ENCODE assay signal across 8 cellular contexts in genomic region chr11:64866173-64866491, GRCh38. TPM values are rescaled to one million over a fixed set of nuclear protein-coding genes. Genes with fewer than 3 reads are reported as not detected.
DNase-seq lines count a peak whose midpoint lies in the region; ATAC-seq and FAIRE-seq lines count a peak whose summit lies in the region.
"Had no signal": no experiment of that assay in that cellular context is flagged by ENCODE, and none has a peak within 500 bp of the region (broad histone marks: within the 10 kb centered on the region; RNA-seq: fewer than 3 reads in every experiment).

No MANE protein-coding gene starts in this region.

- peaks cover 33% of the 10 kb centered on the region for H3K36me3 Mint-ChIP-seq in activated naive CD8-positive, alpha-beta T cell treated with anti-CD3 and anti-CD28 coated beads, Interleukin-2, amount 50 U/mL, for 24 hours (ENCODE audit: low read depth)

- peak overlapping the region; percentile 98 for H3K27ac Mint-ChIP-seq in activated naive CD8-positive, alpha-beta T cell treated with anti-CD3 and anti-CD28 coated beads, Interleukin-2, amount 50 U/mL, for 24 hours

- no peaks in the 10 kb centered on the region for H3K27me3 ChIP-seq in skeletal muscle satellite cell (ENCODE audit: control insufficient read depth, insufficient read depth, low read length)

- H3K4me3 ChIP-seq in skeletal muscle satellite cell (ENCODE audit: low read length) = peak overlapping the region; percentile 2
- H3K4me3 ChIP-seq: mucosa of descending colon had no signal

- peak overlapping the region; percentile 66 for H3K4me3 Mint-ChIP-seq in activated naive CD8-positive, alpha-beta T cell treated with anti-CD3 and anti-CD28 coated beads, Interleukin-2, amount 50 U/mL, for 24 hours

- H3K9ac ChIP-seq in skeletal muscle satellite cell (ENCODE audit: low read depth, low read length) = peak overlapping the region; percentile 8

- peak; percentile 5 for ATAC-seq in HG03354 (IDR thresholded peaks at IDR 0.05; ENCODE audit: poor library complexity, severe bottlenecking, unreplicated experiment)
- no peak for ATAC-seq in activated naive CD8-positive, alpha-beta T cell treated with anti-CD3 and anti-CD28 coated beads, Interleukin-2, amount 50 U/mL, for 24 hours
- ATAC-seq: mucosa of descending colon had no signal

- H3K36me3 ChIP-seq in skeletal muscle satellite cell (ENCODE audit: insufficient read depth, low read length) = peaks cover 29% of the 10 kb centered on the region

- H3K9me3 Mint-ChIP-seq in activated naive CD8-positive, alpha-beta T cell treated with anti-CD3 and anti-CD28 coated beads, Interleukin-2, amount 50 U/mL, for 24 hours = peaks cover 8% of the 10 kb centered on the region

- FAIRE-seq in urothelium cell line (lab: Jason Lieb, UNC) = no peak

- no peaks in the 10 kb centered on the region for H3K27me3 Mint-ChIP-seq in activated naive CD8-positive, alpha-beta T cell treated with anti-CD3 and anti-CD28 coated beads, Interleukin-2, amount 50 U/mL, for 24 hours

- H3K9me3 ChIP-seq in skeletal muscle satellite cell (replicated peaks; ENCODE audit: low read length) = no peaks in the 10 kb centered on the region
- H3K9me3 ChIP-seq: mucosa of descending colon had no signal

- no peak for DNase-seq in activated naive CD8-positive, alpha-beta T cell treated with anti-CD3 and anti-CD28 coated beads, Interleukin-2, amount 50 U/mL, for 24 hours
- no peak for DNase-seq in T1000 (lab: John Stamatoyannopoulos, UW)
- DNase-seq in urothelium cell line (ENCODE audit: low spot score) = no peak
- no peak for DNase-seq in NCI-H187 treated with DMSO at 0.1 percent for 48 hours (lab: John Stamatoyannopoulos, UW)
- DNase-seq: mucosa of descending colon, NCI-H1417 treated with DMSO at 0.1 percent for 48 hours had no signal

- peaks cover 95% of the 10 kb centered on the region for H3K4me1 Mint-ChIP-seq in activated naive CD8-positive, alpha-beta T cell treated with anti-CD3 and anti-CD28 coated beads, Interleukin-2, amount 50 U/mL, for 24 hours

- H3K4me1 ChIP-seq in skeletal muscle satellite cell (ENCODE audit: control insufficient read depth, insufficient read depth, low read length) = peaks cover 75% of the 10 kb centered on the region

- no peak overlapping the region for H3K4me2 ChIP-seq in skeletal muscle satellite cell (ENCODE audit: low read length)

RNA-seq across cellular contexts. Expression of gene EHD1, which starts 12.3 kb away (rescaled TPM):
- total RNA-seq in skeletal muscle satellite cell (2012; rRNA removed) = 43.7 and 56.5 TPM in 2 replicates

RNA-seq across cellular contexts. Expression of gene CDC42BPG, which starts 21.7 kb away (rescaled TPM):
- 0.25 TPM in 1 of 2 replicates, not detected in the other for total RNA-seq in skeletal muscle satellite cell (2012; rRNA removed)

RNA-seq across cellular contexts. Expression of gene ATG2A, which starts 50.9 kb away (rescaled TPM):
- total RNA-seq in skeletal muscle satellite cell (2012; rRNA removed) = 13.3 and 22.1 TPM in 2 replicates

RNA-seq across cellular contexts. Expression of gene MEN1, which starts 55.8 kb away (rescaled TPM):
- 20.0 and 21.4 TPM in 2 replicates for total RNA-seq in skeletal muscle satellite cell (2012; rRNA removed)

RNA-seq across cellular contexts. Expression of gene PPP2R5B, which starts 58.4 kb away (rescaled TPM):
- 6.1 and 9.8 TPM in 2 replicates for total RNA-seq in skeletal muscle satellite cell (2012; rRNA removed)
